In the genomic region with DNA sequence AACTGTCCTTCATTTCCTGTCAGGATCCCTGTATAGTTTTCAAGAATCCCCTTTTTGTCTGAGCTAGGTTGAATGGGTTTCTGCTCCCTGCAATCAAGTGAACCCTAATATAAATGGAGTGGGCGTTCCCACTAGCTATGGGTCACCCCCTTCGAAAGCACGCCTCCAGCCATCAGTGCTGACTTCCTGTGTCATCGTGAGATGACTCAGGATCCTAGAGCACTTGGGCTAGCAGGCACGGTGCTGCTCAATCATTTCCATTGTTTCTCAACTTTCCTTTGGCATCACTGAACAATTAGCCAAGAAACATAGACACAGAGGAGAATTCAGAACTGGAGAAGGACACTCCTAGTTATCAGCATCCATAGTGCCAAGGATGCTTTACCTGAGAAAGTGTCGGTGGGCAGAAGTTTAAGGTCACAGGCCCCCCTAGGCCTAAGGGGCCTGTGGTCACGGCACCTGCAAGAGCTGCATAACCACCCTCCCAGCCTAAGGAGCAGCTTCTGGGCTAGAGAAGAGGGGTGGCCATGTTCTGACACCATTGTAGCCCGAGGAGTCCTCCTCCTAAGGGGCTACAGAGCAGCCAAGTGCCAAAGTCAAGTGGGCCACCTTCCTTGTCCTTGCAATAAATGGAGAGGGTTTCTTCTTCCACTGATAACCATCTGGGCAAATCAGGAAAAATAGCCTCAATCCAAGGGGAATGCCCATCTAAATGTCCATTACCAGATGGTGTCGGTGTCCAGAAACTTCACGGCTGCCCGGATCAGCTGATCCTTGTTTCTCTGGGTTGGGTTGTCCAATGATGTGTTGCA, we compare ENCODE assay signal across 10 cellular contexts. TPM values are rescaled to one million over a fixed set of nuclear protein-coding genes. Genes with fewer than 3 reads are reported as not detected.
DNase-seq lines count a peak whose midpoint lies in the region; ATAC-seq and TF ChIP-seq lines count a peak whose summit lies in the region.
"Had no signal": no experiment of that assay in that cellular context is flagged by ENCODE, and none has a peak within 500 bp of the region (broad histone marks: within the 10 kb centered on the region; RNA-seq: fewer than 3 reads in every experiment).

No MANE protein-coding gene starts in this region.

- DNase-seq in activated effector memory CD4-positive, alpha-beta T cell treated with anti-CD3 and anti-CD28 coated beads, Interleukin-2, amount 50 U/mL, for 16 hours = peak; percentile 67
- DNase-seq in activated effector memory CD4-positive, alpha-beta T cell treated with Interleukin-2 at 50 U/mL for 16 hours = no peak
- DNase-seq in HPDE6-E6E7 (ENCODE audit: extremely low spot score) (peak; percentile 79), dermis blood vessel endothelial cell (peak; percentile 63), gastrocnemius medialis (no peak), NCI-H1436 (lab: John Stamatoyannopoulos, UW) (no peak)
- DNase-seq in stimulated activated naive CD8-positive, alpha-beta T cell treated with anti-CD3 and anti-CD28 coated beads, Interleukin-15, Interleukin-2, amounts not matched to agents 100 U/mL and 50 U/mL, for 24 hours = peak; percentile 30
- DNase-seq: activated CD4-positive, CD25-positive, alpha-beta regulatory T cell had no signal

- TF ChIP-seq CTCF in gastroesophageal sphincter (IDR thresholded peaks at IDR 0.05) = no peak
- TF ChIP-seq CTCF in gastrocnemius medialis (IDR thresholded peaks at IDR 0.05 in 4 of 5, conservative IDR thresholded peaks at IDR 0.05 in 1 of 5) = no peak

- TF ChIP-seq POLR2A in gastroesophageal sphincter (IDR thresholded peaks at IDR 0.05) = no peak
- no peak for TF ChIP-seq POLR2A in gastrocnemius medialis (IDR thresholded peaks at IDR 0.05)

- in situ Hi-C loops in gastrocnemius medialis (cut with MboI; ENCODE audit: low sequenced_read_pairs in 4 of 4) = loop anchor here (25.0 kb wide), 2 partner anchors 89 to 139 kb away; no protein-coding TSS in a partner anchor

- H3K4me3 ChIP-seq in gastroesophageal sphincter (no peak overlapping the region), gastrocnemius medialis (no peak overlapping the region)

- ATAC-seq in stimulated activated naive CD8-positive, alpha-beta T cell treated with anti-CD3 and anti-CD28 coated beads, Interleukin-15, Interleukin-2, amounts not matched to agents 100 U/mL and 50 U/mL, for 24 hours = peak; percentile 82
- ATAC-seq in gastroesophageal sphincter (no peak), gastrocnemius medialis (no peak)

- TF ChIP-seq EP300 in gastroesophageal sphincter (IDR thresholded peaks at IDR 0.05) = no peak

- no peaks in the 10 kb centered on the region for H3K4me1 ChIP-seq in gastroesophageal sphincter
- peaks cover 18 to 39% of the 10 kb centered on the region in 2 donors for H3K4me1 ChIP-seq in gastrocnemius medialis

- H3K27me3 ChIP-seq in gastroesophageal sphincter (no peaks in the 10 kb centered on the region), gastrocnemius medialis (no peaks in the 10 kb centered on the region)

- 48 to 60% methylated on average over 2 to 5 of the region's 11 CpGs for WGBS in gastroesophageal sphincter (ENCODE audit: low coverage in 1 of 2), 2 donors

- intact Hi-C loops in gastrocnemius medialis (cut with DNase I; ENCODE audit: low total_unique reads) = no loop called here

- H3K36me3 ChIP-seq in gastroesophageal sphincter (peaks cover 0 to 67% of the 10 kb centered on the region in 2 donors), gastrocnemius medialis (peaks cover 0 to 2% of the 10 kb centered on the region in 2 donors)

- H3K27ac ChIP-seq in gastroesophageal sphincter (no peak overlapping the region), gastrocnemius medialis (peak overlapping the region in 2 of 4 donors; percentile 73 to 86)
- H3K27ac ChIP-seq: HL-60 had no signal

- H3K9me3 ChIP-seq in gastroesophageal sphincter (no peaks in the 10 kb centered on the region), gastrocnemius medialis (no peaks in the 10 kb centered on the region)

RNA-seq across cellular contexts. Expression of gene ATPAF2, which starts 13.2 kb away (rescaled TPM):
- 21.2 and 21.3 TPM in 2 replicates for total RNA-seq in dermis blood vessel endothelial cell
- total RNA-seq in gastroesophageal sphincter = 10 to 100 TPM in 3 of 4 donors, 1 to 10 TPM in 1; 8.3 to 19.9 (median 12.3) TPM
- 10 to 100 TPM; 12.6 to 19.9 (median 16.2) TPM for total RNA-seq in gastrocnemius medialis

RNA-seq across cellular contexts. Expression of gene GID4, which starts 13.4 kb away (rescaled TPM):
- total RNA-seq in dermis blood vessel endothelial cell (6.3 and 8.8 TPM in 2 replicates), gastroesophageal sphincter (10 to 100 TPM; 22.8 to 44.8 (median 33.9) TPM), gastrocnemius medialis (10 to 100 TPM; 40.1 to 46.4 (median 41.4) TPM)

RNA-seq across cellular contexts. Expression of gene DRC3, which starts 53.1 kb away (rescaled TPM):
- total RNA-seq in dermis blood vessel endothelial cell = 1.5 and 2.5 TPM in 2 replicates
- 1 to 10 TPM; 1.1 to 3.5 (median 1.7) TPM for total RNA-seq in gastroesophageal sphincter
- total RNA-seq in gastrocnemius medialis = under 1 TPM; 0.05 to 0.81 (median 0.28) TPM

RNA-seq across cellular contexts. Expression of gene TOM1L2, which starts 53.6 kb away (rescaled TPM):
- total RNA-seq in dermis blood vessel endothelial cell (21.6 and 30.0 TPM in 2 replicates), gastroesophageal sphincter (10 to 100 TPM; 49.6 to 88.9 (median 74.8) TPM), gastrocnemius medialis (10 to 100 TPM; 55.7 to 97.1 (median 73.3) TPM)

Comparison
In these comparisons a context has a peak if more than half of its experiments do, and no peak if none do; other contexts are left out.
1. DNase-seq: peak in activated effector memory CD4-positive, alpha-beta T cell treated with anti-CD3 and anti-CD28 coated beads, Interleukin-2, amount 50 U/mL, for 16 hours (single experiment), HPDE6-E6E7 (single experiment), dermis blood vessel endothelial cell (single experiment) and stimulated activated naive CD8-positive, alpha-beta T cell treated with anti-CD3 and anti-CD28 coated beads, Interleukin-15, Interleukin-2, amounts not matched to agents 100 U/mL and 50 U/mL, for 24 hours (single experiment); none in activated effector memory CD4-positive, alpha-beta T cell treated with Interleukin-2 at 50 U/mL for 16 hours (single experiment), gastrocnemius medialis (0 of 2) and NCI-H1436 (single experiment).